24 cellular contexts compared by ENCODE assay signal in the genomic region with DNA sequence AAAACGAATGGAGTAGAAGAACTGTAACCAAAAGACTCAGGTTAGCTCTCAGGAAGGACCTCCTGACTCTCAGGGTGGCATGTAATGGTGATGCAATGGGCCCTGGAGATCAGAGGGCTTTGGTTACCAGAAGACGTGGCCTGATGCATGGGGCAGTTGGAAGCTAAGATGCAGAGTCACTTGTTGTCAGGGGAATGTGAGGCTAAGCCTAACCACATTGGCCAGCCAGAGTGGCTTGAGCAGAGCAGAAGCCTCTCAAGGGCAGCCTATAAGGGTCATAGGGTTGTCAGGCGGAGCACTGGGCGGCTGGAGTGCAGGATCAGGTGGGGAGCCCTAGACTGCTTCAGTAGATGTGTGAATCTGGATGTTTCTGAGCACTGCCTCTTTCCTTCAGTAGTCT. TPM values are rescaled to one million over a fixed set of nuclear protein-coding genes. Genes with fewer than 3 reads are reported as not detected.
DNase-seq lines count a peak whose midpoint lies in the region; ATAC-seq, FAIRE-seq and TF ChIP-seq lines count a peak whose summit lies in the region.
"Had no signal": no experiment of that assay in that cellular context is flagged by ENCODE, and none has a peak within 500 bp of the region (broad histone marks: within the 10 kb centered on the region; RNA-seq: fewer than 3 reads in every experiment).

No MANE protein-coding gene starts in this region.

- RAD21 ChIA-PET in GM12878 (lab: Charles Lee; ENCODE audit: unreplicated experiment): no interaction called here

- no peak for FAIRE-seq in GM12878 (lab: Jason Lieb, UNC)

- SMC1A ChIA-PET in GM12878 (lab: Charles Lee; ENCODE audit: uncharacterized antibody, unreplicated experiment): no interaction called here

- CTCF ChIA-PET in SK-N-SH (lab: Yijun Ruan, JAX) (interaction anchor here (3.5 kb wide), 1 partner anchor 18 kb away, joined by 25 read pairs; no protein-coding TSS in a partner anchor), GM12878 (lab: Yijun Ruan, JAX) (interaction anchor here (1.1 kb wide), 1 partner anchor 19 kb away, joined by 3 read pairs; no protein-coding TSS in a partner anchor)

- no peak for ATAC-seq in SK-N-SH treated with all-trans-retinoic acid at 6 μM for 48 hours
- ATAC-seq in GM12878: peak; percentile 18; the same call in 1 of the 3 replicates
- ATAC-seq in GM18520 (IDR thresholded peaks at IDR 0.05; ENCODE audit: unreplicated experiment): no peak
- ATAC-seq: HCT116 had no signal

- no peak overlapping the region for H3K9ac ChIP-seq in SK-N-SH
- no peak overlapping the region for H3K9ac ChIP-seq in GM12878 (ENCODE audit: control insufficient read depth, insufficient read depth, low read length)
- H3K9ac ChIP-seq: BLaER1 had no signal

- H3K27me3 ChIP-seq in SK-N-SH (ENCODE audit: insufficient read depth): no peaks in the 10 kb centered on the region
- H3K27me3 ChIP-seq in GM12878 (replicated peaks in 1 of 2; ENCODE audit: control insufficient read depth in 2 of 2, insufficient read depth in 2 of 2, low read length in 1 of 2): no peaks in the 10 kb centered on the region
- H3K27me3 ChIP-seq: BLaER1, MG63 had no signal

- H3K4me1 ChIP-seq in SK-N-SH (ENCODE audit: control insufficient read depth in 1 of 2, insufficient read depth in 2 of 2, low read depth in 1 of 2, low read length in 1 of 2): peaks cover 0 to 2% of the 10 kb centered on the region in 2 experiments; a peak in 1 of 4 replicates
- no peaks in the 10 kb centered on the region for H3K4me1 ChIP-seq in GM12878 (ENCODE audit: control insufficient read depth, insufficient read depth, low read length)
- H3K4me1 ChIP-seq: BLaER1 had no signal

- intact Hi-C loops in GM12878 (cut with micrococcal nuclease; ENCODE audit: unreplicated experiment): no loop called here

- TF ChIP-seq RAD21 in SK-N-SH (IDR thresholded peaks at IDR 0.05; ENCODE audit: low read length): no peak
- no peak for TF ChIP-seq RAD21 in GM12878 (IDR thresholded peaks at IDR 0.05; ENCODE audit: insufficient read depth, low read depth, low read length)

- in situ Hi-C loops in GM12878 (cut with MboI): no loop called here

- no peaks in the 10 kb centered on the region for H4K20me1 ChIP-seq in SK-N-SH (ENCODE audit: insufficient read depth)
- no peaks in the 10 kb centered on the region for H4K20me1 ChIP-seq in GM12878 (ENCODE audit: control insufficient read depth, insufficient read depth)
- H4K20me1 ChIP-seq: BLaER1 had no signal

- H3K36me3 ChIP-seq in SK-N-SH (replicated peaks in 1 of 2; ENCODE audit: control insufficient read depth in 1 of 2, insufficient read depth in 2 of 2, low read length in 1 of 2): no peaks in the 10 kb centered on the region
- no peaks in the 10 kb centered on the region for H3K36me3 ChIP-seq in GM12878 (ENCODE audit: control insufficient read depth in 2 of 2, insufficient read depth in 2 of 2, low read length in 1 of 2)
- H3K36me3 ChIP-seq: BLaER1, MG63 had no signal

- H3K79me2 ChIP-seq in SK-N-SH (ENCODE audit: insufficient read depth) (no peaks in the 10 kb centered on the region), GM12878 (ENCODE audit: control insufficient read depth, insufficient read depth, low read length) (no peaks in the 10 kb centered on the region)

- no peaks in the 10 kb centered on the region for H3F3A ChIP-seq in SK-N-SH (replicated peaks; ENCODE audit: insufficient read depth)

- TF ChIP-seq EP300 in SK-N-SH (IDR thresholded peaks at IDR 0.05; ENCODE audit: borderline replicate concordance in 1 of 2, low read depth in 1 of 2, low read length in 1 of 2) (no peak), GM12878 (IDR thresholded peaks at IDR 0.05; ENCODE audit: borderline replicate concordance in 1 of 2, control insufficient read depth in 1 of 2, low read depth in 2 of 2, low read length in 2 of 2) (no peak)

- H3K4me3 ChIP-seq in SK-N-SH (ENCODE audit: low read depth in 2 of 2, low read length in 1 of 2) (no peak overlapping the region), GM12878 (no peak overlapping the region)
- H3K4me3 ChIP-seq: BLaER1, MG63, PC-9 had no signal

- POLR2A ChIA-PET in SK-N-SH (lab: Yijun Ruan, JAX) (interaction anchor here (1.0 kb wide), 1 partner anchor 21 kb away, joined by 3 read pairs; no protein-coding TSS in a partner anchor), GM12878 (lab: Charles Lee) (no interaction called here)

- H2AFZ ChIP-seq in SK-N-SH (ENCODE audit: low read depth): no peak overlapping the region
- no peak overlapping the region for H2AFZ ChIP-seq in GM12878 (ENCODE audit: control insufficient read depth, low read depth, low read length)
- H2AFZ ChIP-seq: PC-9 had no signal

- H3K27ac ChIP-seq in SK-N-SH (ENCODE audit: low read depth in 2 of 2, low read length in 1 of 2) (no peak overlapping the region), GM12878 (ENCODE audit: control insufficient read depth, insufficient read depth) (no peak overlapping the region)
- H3K27ac ChIP-seq: BLaER1, PC-9 had no signal

- H3K9me3 ChIP-seq in SK-N-SH (no peaks in the 10 kb centered on the region), GM12878 (replicated peaks; ENCODE audit: control insufficient read depth, insufficient read depth, low read length) (no peaks in the 10 kb centered on the region)
- H3K9me3 ChIP-seq: BLaER1, MG63 had no signal

- H3K4me2 ChIP-seq in SK-N-SH: no peak overlapping the region
- H3K4me2 ChIP-seq in GM12878 (ENCODE audit: control insufficient read depth, insufficient read depth): no peak overlapping the region
- H3K4me2 ChIP-seq: BLaER1, PC-9 had no signal

- H3K9me2 ChIP-seq in SK-N-SH: no peaks in the 10 kb centered on the region

- no TSS peak for BruUV-seq in GM12878 (replicated peaks; lab: Mats Ljungman, UMichigan)

- DNase-seq in SK-N-SH: no peak
- DNase-seq in MV-4-11 (lab: John Stamatoyannopoulos, UW): peak; percentile 10
- DNase-seq in GM12878 (ENCODE audit: low read depth, low spot score): no peak
- no peak for DNase-seq in GM19238 (ENCODE audit: insufficient read length, low spot score)
- DNase-seq in SIG-M5 (lab: John Stamatoyannopoulos, UW): no peak
- DNase-seq: CD4-positive, CD25-positive, alpha-beta regulatory T cell; DMS53; GOT3; KBM-7; MG63; NCI-H1105; NCI-H1436 treated with DMSO at 0.1 percent for 48 hours; NCI-H1930; NCI-H2107; NCI-H446 treated with DMSO at 0.1 percent for 48 hours; NCI-H526; NCI-H82; NK-92 treated with Interleukin-12 subunit alpha and Interleukin-12 subunit beta, amount 100 ng/mL, for 24 hours; PC-9; Right ventricle myocardium superior had no signal

- 76% methylated on average over 4 of the region's 4 CpGs for WGBS in SK-N-SH (ENCODE audit: low lambda C conversion rate)
- WGBS in GM12878 (ENCODE audit: insufficient coverage, insufficient replicate concordance, low lambda C conversion rate, missing lambda C conversion rate): 39% methylated on average over 4 of the region's 4 CpGs

- TF ChIP-seq POLR2A in GM12878 (IDR thresholded peaks at IDR 0.05; ENCODE audit: low read depth, low read length): no peak

- TF ChIP-seq CTCF in SK-N-SH (IDR thresholded peaks at IDR 0.05) (no peak), GM12878 (IDR thresholded peaks at IDR 0.05 in 2 of 3, conservative IDR thresholded peaks at IDR 0.05 in 1 of 3; ENCODE audit: control insufficient read depth in 2 of 3, extremely low read depth in 1 of 3, insufficient read depth in 1 of 3, low read depth in 3 of 3, low read length in 3 of 3) (no peak)

TF ChIP-seq in SK-N-SH treated with all-trans-retinoic acid at 6 μM for 48 hours, 23 proteins besides CTCF, POLR2A, EP300 and RAD21 (continues in another document):
- no peak for TF ChIP-seq ISL1 (CRISPR knock-in tag; IDR thresholded peaks at IDR 0.05)

TF ChIP-seq in GM12878, 131 proteins besides CTCF, POLR2A, EP300 and RAD21 (continues in another document):
- no peak for TF ChIP-seq IRF4 (IDR thresholded peaks at IDR 0.05; ENCODE audit: low read depth, low read length)

RNA-seq across cellular contexts. Expression of a gene that starts 5.9 kb away (rescaled TPM):
- 5.6 and 6.6 TPM in 2 replicates for polyA plus RNA-seq in SK-N-SH (2012; rRNA removed)
- polyA plus RNA-seq in SK-N-SH (2012; cell fraction: cytosol; rRNA removed): 4.9 and 5.3 TPM in 2 replicates
- 10.9 and 17.6 TPM in 2 replicates for polyA plus RNA-seq in SK-N-SH (2012; cell fraction: nucleus; rRNA removed)
- total RNA-seq in GM12878 (2013; cell fraction: nucleolus; rRNA removed): 3.3 and 4.6 TPM in 2 replicates
- 5.8 and 7.6 TPM in 2 replicates for total RNA-seq in GM12878 (2014; rRNA removed)
- total RNA-seq in GM12878 (2014; rRNA removed; fragmentation: Illumina TruSeq; extraction: Trizol): 3.2 and 5.8 TPM in 2 replicates
- total RNA-seq in GM12878 (2021): 3.7 and 4.7 TPM in 2 replicates
- polyA plus RNA-seq in GM12878 (2011; ENCODE audit: low read depth): 8.8 TPM
- polyA plus RNA-seq in GM12878 (2011; rRNA removed): 4.9 and 5.3 TPM in 2 replicates
- polyA plus RNA-seq in GM12878 (2011; cell fraction: cytosol; rRNA removed): 5.8 and 6.1 TPM in 2 replicates
- polyA plus RNA-seq in GM12878 (2011; cell fraction: nucleus; rRNA removed): 7.9 TPM in 2 replicates
- 2.7 and 3.8 TPM in 2 replicates for polyA plus RNA-seq in GM12878 (2012)
- 3.4 and 4.5 TPM in 2 replicates for polyA plus RNA-seq in GM12878 (2014; fragmentation: Illumina TruSeq; extraction: Trizol)
- 1 to 10 TPM; 2.5 to 4.5 TPM for polyA plus RNA-seq in GM12878 (2014; fragmentation: Nextera tagmentation; extraction: Ambion mirVana)
- 7.4 and 8.7 TPM in 2 replicates for polyA plus RNA-seq in GM12878 (2014; rRNA removed)
- polyA plus RNA-seq in GM12878 (2016; fragmentation: Nextera tagmentation; extraction: Ambion mirVana): 1 to 10 TPM in 1 of 2 experiments, under 1 TPM in 1; 0.86 to 3.8 TPM
- polyA minus RNA-seq in GM12878 (2011; rRNA and poly(A)+ RNA removed): 6.0 and 6.7 TPM in 2 replicates
- polyA minus RNA-seq in GM12878 (2011; cell fraction: cytosol; rRNA and poly(A)+ RNA removed): not detected in 2 replicates
- polyA minus RNA-seq in GM12878 (2011; cell fraction: nucleus; rRNA and poly(A)+ RNA removed): 4.6 and 8.8 TPM in 2 replicates

RNA-seq across cellular contexts. Expression of a gene that starts 20.0 kb away (rescaled TPM):
- polyA plus RNA-seq in SK-N-SH (2012; rRNA removed) (26.4 and 44.1 TPM in 2 replicates), GM12878 (2011; rRNA removed) (3.1 and 5.7 TPM in 2 replicates), GM12878 (2014; fragmentation: Illumina TruSeq; extraction: Trizol) (0.60 TPM in 1 of 2 replicates, not detected in the other), GM12878 (2014; fragmentation: Nextera tagmentation; extraction: Ambion mirVana) (under 1 TPM; 0.08 to 0.16 TPM), GM12878 (2014; rRNA removed) (45.3 and 57.0 TPM in 2 replicates), GM12878 (2016; fragmentation: Nextera tagmentation; extraction: Ambion mirVana) (100 to 1,000 TPM; 110 to 117 TPM)
- polyA plus RNA-seq in SK-N-SH (2012; cell fraction: cytosol; rRNA removed): 19.1 and 35.3 TPM in 2 replicates
- polyA plus RNA-seq in SK-N-SH (2012; cell fraction: nucleus; rRNA removed): 32.6 and 83.8 TPM in 2 replicates
- total RNA-seq in GM12878 (2013; cell fraction: nucleolus; rRNA removed): 15.9 and 19.3 TPM in 2 replicates
- total RNA-seq in GM12878 (2014; rRNA removed) (62.8 and 77.3 TPM in 2 replicates), GM12878 (2014; rRNA removed; fragmentation: Illumina TruSeq; extraction: Trizol) (4.7 and 6.4 TPM in 2 replicates), GM12878 (2021) (68.1 and 73.1 TPM in 2 replicates)
- polyA plus RNA-seq in GM12878 (2011; ENCODE audit: low read depth): 5.9 TPM
- polyA plus RNA-seq in GM12878 (2011; cell fraction: cytosol; rRNA removed): 17.9 and 34.6 TPM in 2 replicates
- polyA plus RNA-seq in GM12878 (2011; cell fraction: nucleus; rRNA removed): 28.3 and 39.3 TPM in 2 replicates
- 24.8 and 33.0 TPM in 2 replicates for polyA plus RNA-seq in GM12878 (2012)
- polyA minus RNA-seq in GM12878 (2011; rRNA and poly(A)+ RNA removed): 1.3 and 7.1 TPM in 2 replicates
- 13.4 and 14.2 TPM in 2 replicates for polyA minus RNA-seq in GM12878 (2011; cell fraction: cytosol; rRNA and poly(A)+ RNA removed)
- 13.8 and 25.9 TPM in 2 replicates for polyA minus RNA-seq in GM12878 (2011; cell fraction: nucleus; rRNA and poly(A)+ RNA removed)
